Comparison of ENCODE assay signal across 18 cellular contexts in the genomic region with DNA sequence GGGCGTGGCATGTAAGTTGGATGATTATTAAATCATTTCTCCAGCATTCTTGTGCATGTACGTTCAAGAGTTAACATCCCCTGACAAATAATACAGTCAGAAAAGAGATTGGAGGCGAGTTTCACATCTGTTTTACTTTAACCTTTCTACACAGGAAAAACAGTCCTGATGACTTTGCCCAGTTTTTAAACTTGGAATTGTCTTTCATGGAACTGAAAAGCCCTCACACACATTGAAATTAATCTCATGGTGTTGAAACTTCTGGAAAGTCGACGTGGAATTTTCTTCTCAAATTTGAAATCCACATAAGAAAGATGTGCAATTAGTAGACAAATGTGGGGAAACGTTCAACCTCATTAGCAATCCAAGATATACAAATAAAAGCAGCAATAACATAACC. TPM values are rescaled to one million over a fixed set of nuclear protein-coding genes. Genes with fewer than 3 reads are reported as not detected.
DNase-seq lines count a peak whose midpoint lies in the region; ATAC-seq and TF ChIP-seq lines count a peak whose summit lies in the region.
"Had no signal": no experiment of that assay in that cellular context is flagged by ENCODE, and none has a peak within 500 bp of the region (broad histone marks: within the 10 kb centered on the region; RNA-seq: fewer than 3 reads in every experiment).

No MANE protein-coding gene starts in this region.

- H3K4me1 ChIP-seq in ascending aorta (peaks cover 2 to 17% of the 10 kb centered on the region in 2 donors), lower lobe of right lung (no peaks in the 10 kb centered on the region), aorta (ENCODE audit: control insufficient read depth in 1 of 2, insufficient read depth in 2 of 2, low read length in 2 of 2) (peaks cover 3 to 7% of the 10 kb centered on the region in 2 donors), mammary epithelial cell (ENCODE audit: insufficient read depth, low read length) (peaks cover 4% of the 10 kb centered on the region)
- H3K4me1 ChIP-seq: BE2C had no signal

- DNase-seq in ascending aorta (ENCODE audit: low spot score in 2 of 2) (no peak), fibroblast of peridontal ligament (ENCODE audit: extremely low read depth) (peak; percentile 75), lower lobe of right lung (no peak), aorta (no peak), WTC11 (ENCODE audit: low spot score) (no peak), mammary epithelial cell (no peak), GOT3 (lab: John Stamatoyannopoulos, UW) (no peak)
- DNase-seq: activated CD4-positive, alpha-beta T cell treated with anti-CD3 and anti-CD28 coated beads, Interleukin-2, amount 10 ng/mL, durations not matched to agents 24 days and 14 days; BE2C; COR-L47; endodermal cell; KG1; left lung; NCI-H2081; retina; stimulated activated naive CD4-positive, alpha-beta T cell; trophoblast cell had no signal

- no peak overlapping the region for H3K4me3 Mint-ChIP-seq in WTC11
- H3K4me3 Mint-ChIP-seq: activated CD4-positive, alpha-beta T cell treated with anti-CD3 and anti-CD28 coated beads, Interleukin-2, amount 10 ng/mL, durations not matched to agents 24 days and 14 days; endodermal cell had no signal

- H3K27me3 Mint-ChIP-seq in WTC11 (ENCODE audit: low read depth): no peaks in the 10 kb centered on the region

- dilution Hi-C loops in mammary epithelial cell (cut with HindIII; ENCODE audit: low sequenced_read_pairs): no loop called here

- H3K4me1 Mint-ChIP-seq in WTC11: no peaks in the 10 kb centered on the region
- H3K4me1 Mint-ChIP-seq: endodermal cell had no signal

- no peaks in the 10 kb centered on the region for H3K36me3 Mint-ChIP-seq in WTC11

- in situ Hi-C loops in mammary epithelial cell (cut with MboI; ENCODE audit: low sequenced_read_pairs in 2 of 2): no loop called here

- H3K4me3 ChIP-seq in ascending aorta (peak overlapping the region in 1 of 2 donors; percentile 41), lower lobe of right lung (no peak overlapping the region), aorta (ENCODE audit: low read length in 2 of 2) (no peak overlapping the region), mammary epithelial cell (replicated peaks in 1 of 3; ENCODE audit: insufficient read depth in 1 of 3, low read depth in 2 of 3, low read length in 3 of 3) (no peak overlapping the region)
- H3K4me3 ChIP-seq: left lung had no signal

- 0 out of 2 replicates have a peak, but pooled peaks cover 3% of the 10 kb centered on the region for H3K9me3 Mint-ChIP-seq in WTC11
- H3K9me3 Mint-ChIP-seq: activated CD4-positive, alpha-beta T cell treated with anti-CD3 and anti-CD28 coated beads, Interleukin-2, amount 10 ng/mL, durations not matched to agents 24 days and 14 days; endodermal cell had no signal

- no peak overlapping the region for H2AFZ ChIP-seq in mammary epithelial cell (ENCODE audit: low read depth, low read length)

- ATAC-seq in lower lobe of right lung: no peak
- peak; percentile 28 for ATAC-seq in aorta (ENCODE audit: low FRiP score)
- no peak for ATAC-seq in WTC11
- ATAC-seq: left lung had no signal

- H3K27me3 ChIP-seq in ascending aorta (no peaks in the 10 kb centered on the region), lower lobe of right lung (ENCODE audit: low read depth) (no peaks in the 10 kb centered on the region), aorta (ENCODE audit: control insufficient read depth in 1 of 2, insufficient read depth in 2 of 2, low read length in 1 of 2) (no peaks in the 10 kb centered on the region), mammary epithelial cell (ENCODE audit: insufficient read depth, low read length) (no peaks in the 10 kb centered on the region)
- H3K27me3 ChIP-seq: BE2C, left lung had no signal

- H4K20me1 ChIP-seq in mammary epithelial cell (ENCODE audit: insufficient read depth, low read length): no peaks in the 10 kb centered on the region

- CTCF ChIA-PET in WTC11 (lab: Charles Lee) (no interaction called here), mammary epithelial cell (lab: Charles Lee; ENCODE audit: low non-redundant PET) (interaction anchor here (0.7 kb wide), 1 partner anchor 705 kb away, joined by 5 read pairs; no protein-coding TSS in a partner anchor)

- H3K27ac Mint-ChIP-seq in WTC11: no peak overlapping the region
- H3K27ac Mint-ChIP-seq: activated CD4-positive, alpha-beta T cell treated with anti-CD3 and anti-CD28 coated beads, Interleukin-2, amount 10 ng/mL, durations not matched to agents 24 days and 14 days; endodermal cell had no signal

- H3K4me2 ChIP-seq in mammary epithelial cell (ENCODE audit: insufficient read depth, low read depth, low read length): no peak overlapping the region

- no peaks in the 10 kb centered on the region for H3K36me3 ChIP-seq in ascending aorta
- no peaks in the 10 kb centered on the region for H3K36me3 ChIP-seq in lower lobe of right lung
- no peaks in the 10 kb centered on the region for H3K36me3 ChIP-seq in aorta (ENCODE audit: control insufficient read depth in 1 of 2, insufficient read depth in 2 of 2, low read length in 1 of 2)
- no peaks in the 10 kb centered on the region for H3K36me3 ChIP-seq in mammary epithelial cell (ENCODE audit: insufficient read depth, low read length)
- H3K36me3 ChIP-seq: BE2C, left lung had no signal

- BruUV-seq in mammary epithelial cell (replicated peaks; lab: Mats Ljungman, UMichigan): no TSS peak

- H3K27ac ChIP-seq in ascending aorta: peak overlapping the region; percentile 63 to 81
- H3K27ac ChIP-seq in lower lobe of right lung: peak overlapping the region; percentile 51
- H3K27ac ChIP-seq in aorta (ENCODE audit: low read depth in 1 of 2, low read length in 2 of 2): peak overlapping the region in 1 of 2 donors; percentile 67
- H3K27ac ChIP-seq in mammary epithelial cell (ENCODE audit: insufficient read depth, low read depth, low read length): no peak overlapping the region
- H3K27ac ChIP-seq: left lung, RWPE1 had no signal

- TF ChIP-seq CTCF in ascending aorta (IDR thresholded peaks at IDR 0.05) (no peak), lower lobe of right lung (IDR thresholded peaks at IDR 0.05) (no peak), WTC11 (IDR thresholded peaks at IDR 0.05) (no peak), mammary epithelial cell (conservative IDR thresholded peaks at IDR 0.05 in 1 of 2, IDR thresholded peaks at IDR 0.05 in 1 of 2; ENCODE audit: extremely low read depth in 1 of 2, insufficient read depth in 1 of 2, low read depth in 1 of 2, low read length in 2 of 2) (no peak)

- no peaks in the 10 kb centered on the region for H3K79me2 ChIP-seq in mammary epithelial cell (ENCODE audit: insufficient read depth, low read length)

- intact Hi-C loops in ascending aorta (cut with DNase I) (no loop called here), lower lobe of right lung (cut with DNase I) (no loop called here), aorta (cut with DNase I) (no loop called here), mammary epithelial cell (cut with micrococcal nuclease) (no loop called here)

- POLR2A ChIA-PET in WTC11 (lab: Charles Lee): no interaction called here

- H3K9ac ChIP-seq in mammary epithelial cell (ENCODE audit: insufficient read depth, low read length): no peak overlapping the region

- WGBS in aorta, 2 donors: 6 to 9% methylated on average over 6 of the region's 6 CpGs
- 68% methylated on average over 6 of the region's 6 CpGs for WGBS in mammary epithelial cell (ENCODE audit: low coverage, missing lambda C conversion rate)

- H3K9me3 ChIP-seq in ascending aorta: no peaks in the 10 kb centered on the region
- no peaks in the 10 kb centered on the region for H3K9me3 ChIP-seq in lower lobe of right lung
- no peaks in the 10 kb centered on the region for H3K9me3 ChIP-seq in aorta (ENCODE audit: control insufficient read depth, low read length)
- H3K9me3 ChIP-seq in mammary epithelial cell (replicated peaks; ENCODE audit: insufficient read depth, low read length): no peaks in the 10 kb centered on the region
- H3K9me3 ChIP-seq: BE2C, left lung had no signal

TF ChIP-seq in WTC11, 78 proteins besides CTCF, POLR2A, EP300 and RAD21:
- TF ChIP-seq, protein P1, sequence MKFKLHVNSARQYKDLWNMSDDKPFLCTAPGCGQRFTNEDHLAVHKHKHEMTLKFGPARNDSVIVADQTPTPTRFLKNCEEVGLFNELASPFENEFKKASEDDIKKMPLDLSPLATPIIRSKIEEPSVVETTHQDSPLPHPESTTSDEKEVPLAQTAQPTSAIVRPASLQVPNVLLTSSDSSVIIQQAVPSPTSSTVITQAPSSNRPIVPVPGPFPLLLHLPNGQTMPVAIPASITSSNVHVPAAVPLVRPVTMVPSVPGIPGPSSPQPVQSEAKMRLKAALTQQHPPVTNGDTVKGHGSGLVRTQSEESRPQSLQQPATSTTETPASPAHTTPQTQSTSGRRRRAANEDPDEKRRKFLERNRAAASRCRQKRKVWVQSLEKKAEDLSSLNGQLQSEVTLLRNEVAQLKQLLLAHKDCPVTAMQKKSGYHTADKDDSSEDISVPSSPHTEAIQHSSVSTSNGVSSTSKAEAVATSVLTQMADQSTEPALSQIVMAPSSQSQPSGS (CRISPR knock-in tag; IDR thresholded peaks at IDR 0.05; ENCODE audit: borderline replicate concordance, low read depth): no peak
- TF ChIP-seq, protein P2, sequence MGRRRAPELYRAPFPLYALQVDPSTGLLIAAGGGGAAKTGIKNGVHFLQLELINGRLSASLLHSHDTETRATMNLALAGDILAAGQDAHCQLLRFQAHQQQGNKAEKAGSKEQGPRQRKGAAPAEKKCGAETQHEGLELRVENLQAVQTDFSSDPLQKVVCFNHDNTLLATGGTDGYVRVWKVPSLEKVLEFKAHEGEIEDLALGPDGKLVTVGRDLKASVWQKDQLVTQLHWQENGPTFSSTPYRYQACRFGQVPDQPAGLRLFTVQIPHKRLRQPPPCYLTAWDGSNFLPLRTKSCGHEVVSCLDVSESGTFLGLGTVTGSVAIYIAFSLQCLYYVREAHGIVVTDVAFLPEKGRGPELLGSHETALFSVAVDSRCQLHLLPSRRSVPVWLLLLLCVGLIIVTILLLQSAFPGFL (CRISPR knock-in tag; IDR thresholded peaks at IDR 0.05; ENCODE audit: borderline replicate concordance): no peak
- TF ChIP-seq MYBL2 (CRISPR knock-in tag; IDR thresholded peaks at IDR 0.05): no peak
- no peak for TF ChIP-seq NR3C1 (CRISPR knock-in tag; conservative IDR thresholded peaks at IDR 0.05; ENCODE audit: low read depth)

RNA-seq across cellular contexts. Expression of a gene that starts 31.2 kb away (rescaled TPM):
- total RNA-seq in ascending aorta (1.7 TPM), lower lobe of right lung (15.2 TPM), aorta (10 to 100 TPM; 11.6 to 16.5 TPM), WTC11 (2021) (1.6 to 1.9 TPM (median 1.6 TPM) in 3 replicates), mammary epithelial cell (1 to 10 TPM; 1.2 to 3.2 TPM)
- polyA plus RNA-seq in aorta (10 to 100 TPM; 10.6 to 13.4 TPM), mammary epithelial cell (1.7 TPM)
- polyA minus RNA-seq in mammary epithelial cell: 0.67 TPM
